8 cellular contexts compared by ENCODE assay signal in the genomic region with DNA sequence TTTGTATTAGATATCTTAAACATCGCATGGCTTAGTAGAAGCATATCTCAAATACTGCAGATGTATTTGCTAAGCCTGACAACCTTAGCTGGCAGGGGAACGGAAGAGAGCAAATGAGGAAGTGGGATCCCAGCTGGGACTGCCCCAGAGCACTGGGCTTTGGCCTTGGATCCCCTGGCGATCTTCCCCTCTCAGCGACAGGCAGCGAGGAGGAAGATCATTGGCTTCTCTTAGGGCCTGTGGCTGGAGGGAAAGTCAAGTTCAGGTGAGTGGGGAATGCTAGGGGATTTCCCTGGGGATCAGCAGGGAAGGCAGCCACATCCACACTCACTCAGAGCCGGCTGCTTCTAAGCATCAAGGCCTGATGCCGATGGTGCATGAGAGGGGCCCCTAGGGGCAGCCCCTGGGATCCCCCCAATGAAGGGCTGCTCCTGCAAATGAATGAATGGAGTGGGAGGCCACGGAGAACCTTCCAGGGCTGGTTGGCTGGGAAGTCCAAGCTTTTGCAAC. TPM values are rescaled to one million over a fixed set of nuclear protein-coding genes. Genes with fewer than 3 reads are reported as not detected.
DNase-seq lines count a peak whose midpoint lies in the region; ATAC-seq and TF ChIP-seq lines count a peak whose summit lies in the region.

No MANE protein-coding gene starts in this region.

- 44 to 50% (median 46%) methylated on average over 8 of the region's 8 CpGs for WGBS in heart left ventricle, 4 donors
- WGBS in smooth muscle cell (ENCODE audit: low lambda C conversion rate): 69% methylated on average over 8 of the region's 8 CpGs

- peaks cover 0 to 49% (median 8%) of the 10 kb centered on the region in 12 donors for H3K4me1 ChIP-seq in heart left ventricle
- H3K4me1 ChIP-seq in smooth muscle cell (ENCODE audit: low read depth): no peaks in the 10 kb centered on the region

- H4K20me1 ChIP-seq in smooth muscle cell (ENCODE audit: low read depth): no peaks in the 10 kb centered on the region

- DNase-seq in HL-60 (ENCODE audit: low read depth in 1 of 2, low spot score in 1 of 2): peak; percentile 13 to 79
- DNase-seq in heart left ventricle: peak; percentile 42 to 67 (median 54)
- no peak for DNase-seq in NCI-H524 treated with DMSO at 0.1 percent for 48 hours (lab: John Stamatoyannopoulos, UW)
- no peak for DNase-seq in NCI-H146 (lab: John Stamatoyannopoulos, UW)
- DNase-seq in T-helper 2 cell: no peak
- DNase-seq in smooth muscle cell (lab: John Stamatoyannopoulos, UW; ENCODE audit: unreplicated experiment): no peak

- H3K27me3 ChIP-seq in HL-60 (ENCODE audit: insufficient read depth, poor library complexity, severe bottlenecking) (no peaks in the 10 kb centered on the region), heart left ventricle (peaks cover 0 to 8% (median 0%) of the 10 kb centered on the region in 9 donors), smooth muscle cell (ENCODE audit: low read depth) (peaks cover 4% of the 10 kb centered on the region)

- H3K27ac ChIP-seq in HL-60 (replicated peaks) (peak overlapping the region; percentile 22; the same call in 1 of the 2 replicates), heart left ventricle (peak overlapping the region in 2 of 12 donors; percentile 25 to 26), smooth muscle cell (ENCODE audit: low read depth) (no peak overlapping the region)

- ATAC-seq in GM21576 (IDR thresholded peaks at IDR 0.05; ENCODE audit: unreplicated experiment) (peak; percentile 90), heart left ventricle (peak in 1 of 4 donors; percentile 65)

- H2AFZ ChIP-seq in smooth muscle cell (ENCODE audit: low read depth): no peak overlapping the region

- H3K9me3 ChIP-seq in heart left ventricle (no peaks in the 10 kb centered on the region), smooth muscle cell (replicated peaks; ENCODE audit: low read depth) (no peaks in the 10 kb centered on the region)

- TF ChIP-seq CTCF in GM12875 (IDR thresholded peaks at IDR 0.05; ENCODE audit: borderline replicate concordance, insufficient read depth, low read depth, low read length): peak; percentile 48
- TF ChIP-seq CTCF in HL-60 (IDR thresholded peaks at IDR 0.05; ENCODE audit: insufficient read depth, low read length): no peak
- no peak for TF ChIP-seq CTCF in heart left ventricle (IDR thresholded peaks at IDR 0.05)
- no peak for TF ChIP-seq CTCF in smooth muscle cell (IDR thresholded peaks at IDR 0.05; ENCODE audit: borderline replicate concordance, insufficient read depth, poor library complexity, severe bottlenecking)

- H3K36me3 ChIP-seq in heart left ventricle (no peaks in the 10 kb centered on the region), smooth muscle cell (ENCODE audit: low read depth) (no peaks in the 10 kb centered on the region)

- H3K9ac ChIP-seq in smooth muscle cell (ENCODE audit: low read depth): no peak overlapping the region

- H3K4me2 ChIP-seq in smooth muscle cell: no peak overlapping the region

- no peak overlapping the region for H3K4me3 ChIP-seq in GM12875 (ENCODE audit: low read depth, low read length)
- H3K4me3 ChIP-seq in HL-60 (replicated peaks; ENCODE audit: insufficient read depth, low read length): no peak overlapping the region
- H3K4me3 ChIP-seq in heart left ventricle: no peak overlapping the region
- H3K4me3 ChIP-seq in smooth muscle cell: no peak overlapping the region

- no peak for TF ChIP-seq POLR2A in heart left ventricle (IDR thresholded peaks at IDR 0.05)

- H3K79me2 ChIP-seq in smooth muscle cell (ENCODE audit: low read depth): no peaks in the 10 kb centered on the region

- intact Hi-C loops in heart left ventricle (cut with DNase I): loop anchor here in 5 of 10 donors (2.0 to 10.0 kb wide), 6 partner anchors 19 to 593 kb away; no protein-coding TSS in a partner anchor

- H3F3A ChIP-seq in smooth muscle cell (ENCODE audit: low read depth): no peaks in the 10 kb centered on the region

RNA-seq across cellular contexts. Expression of a gene that starts 42.0 kb away (rescaled TPM):
- total RNA-seq in heart left ventricle: not detected
- polyA plus RNA-seq in heart left ventricle: not detected
- not detected in 2 replicates for total RNA-seq in smooth muscle cell
- polyA plus RNA-seq in smooth muscle cell: not detected in 2 replicates

Comparison
In these comparisons a context has a peak if more than half of its experiments do, and no peak if none do; other contexts are left out.
1. DNase-seq: peak in HL-60 (2 of 2) and heart left ventricle (5 of 5); none in NCI-H524 treated with DMSO at 0.1 percent for 48 hours (single experiment), NCI-H146 (single experiment), T-helper 2 cell (0 of 5) and smooth muscle cell (single experiment).